12 cellular contexts compared by ENCODE assay signal in the genomic region with DNA sequence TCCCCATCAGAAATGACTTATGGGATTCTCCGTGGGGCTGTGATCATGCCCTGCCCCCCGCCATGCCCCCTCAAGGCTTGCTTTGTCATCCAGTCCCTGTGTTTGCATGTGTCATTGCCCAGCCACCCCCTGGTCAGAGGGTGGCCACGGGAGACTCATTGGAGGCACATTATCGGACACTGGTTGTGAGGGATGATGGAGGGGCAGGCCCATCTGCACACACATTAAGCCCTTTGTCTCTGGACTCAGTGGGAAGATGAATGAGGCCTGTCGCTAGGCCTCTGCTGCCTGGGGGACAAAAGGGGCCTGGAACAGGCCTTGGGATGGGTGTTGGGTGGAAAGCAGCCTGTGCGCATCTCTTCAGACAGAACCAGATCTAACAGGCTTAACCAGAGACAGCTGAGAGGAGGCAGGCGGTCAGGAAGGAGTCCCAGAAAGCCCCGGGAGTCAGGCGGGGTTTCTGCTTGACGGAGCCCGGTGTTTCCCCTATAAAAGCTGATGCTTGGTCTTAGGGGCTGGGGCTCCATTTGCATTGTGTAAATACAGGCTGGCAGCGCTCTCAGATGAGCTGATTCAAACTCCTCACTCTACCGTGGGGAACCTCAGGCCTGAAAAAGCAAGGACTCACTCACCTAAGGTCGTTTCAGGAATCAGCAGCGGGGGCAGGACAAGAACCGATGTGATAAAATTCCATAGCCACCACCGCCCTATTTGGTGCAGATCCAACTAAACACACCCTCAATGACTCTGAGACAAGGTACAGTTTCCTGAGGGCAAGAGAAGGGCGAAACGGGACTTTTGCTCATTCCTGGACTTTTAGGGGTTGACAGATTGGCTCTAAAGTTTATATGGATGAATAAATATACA. TPM values are rescaled to one million over a fixed set of nuclear protein-coding genes. Genes with fewer than 3 reads are reported as not detected.
DNase-seq lines count a peak whose midpoint lies in the region; ATAC-seq and TF ChIP-seq lines count a peak whose summit lies in the region.
"Had no signal": no experiment of that assay in that cellular context is flagged by ENCODE, and none has a peak within 500 bp of the region (broad histone marks: within the 10 kb centered on the region; RNA-seq: fewer than 3 reads in every experiment).

No MANE protein-coding gene starts in this region.

- TF ChIP-seq POLR2A in GM19099 (IDR thresholded peaks at IDR 0.05; ENCODE audit: extremely low read depth, insufficient read length, low read depth) (peak; percentile 25), ovary (IDR thresholded peaks at IDR 0.05) (no peak)

- no peak for TF ChIP-seq EP300 in ovary (IDR thresholded peaks at IDR 0.05)

- no peaks in the 10 kb centered on the region for H3K27me3 ChIP-seq in ovary

- H3K4me3 Mint-ChIP-seq in glutamatergic neuron (ENCODE audit: unreplicated experiment) = peak overlapping the region; percentile 56
- H3K4me3 Mint-ChIP-seq in T-helper 2 cell treated with Interferon-gamma antibody and Interleukin-4, amounts not matched to agents 5 μg/mL and 100 μg/mL, for 36 hours = no peak overlapping the region
- H3K4me3 Mint-ChIP-seq: T-helper 17 cell had no signal

- no peak overlapping the region for H3K27ac ChIP-seq in ovary
- H3K27ac ChIP-seq: left ventricle myocardium inferior, tibial artery had no signal

- H3K4me3 ChIP-seq in ovary = no peak overlapping the region
- H3K4me3 ChIP-seq: left ventricle myocardium inferior, tibial artery had no signal

- H3K9me3 Mint-ChIP-seq in glutamatergic neuron (ENCODE audit: unreplicated experiment) = peaks cover 6% of the 10 kb centered on the region
- no peaks in the 10 kb centered on the region for H3K9me3 Mint-ChIP-seq in T-helper 2 cell treated with Interferon-gamma antibody and Interleukin-4, amounts not matched to agents 5 μg/mL and 100 μg/mL, for 36 hours

- DNase-seq in NCI-H146 treated with DMSO at 0.1 percent for 48 hours (lab: John Stamatoyannopoulos, UW; ENCODE audit: unreplicated experiment) = peak; percentile 3
- DNase-seq in glutamatergic neuron = peak; percentile 54
- DNase-seq in posterior cingulate gyrus = peak in 9 of 10 donors; percentile 31 to 95 (median 62)
- no peak for DNase-seq in ovary
- DNase-seq in T-helper 2 cell treated with Interferon-gamma antibody and Interleukin-4, amounts not matched to agents 5 μg/mL and 100 μg/mL, for 36 hours (ENCODE audit: low spot score) = no peak
- no peak for DNase-seq in OCI-M2 (lab: John Stamatoyannopoulos, UW; ENCODE audit: unreplicated experiment)
- DNase-seq: left ventricle myocardium inferior, NCI-H1930, T-helper 17 cell, tibial artery had no signal

- peaks cover 23% of the 10 kb centered on the region for H3K4me1 Mint-ChIP-seq in glutamatergic neuron (ENCODE audit: low read depth, unreplicated experiment)
- no peaks in the 10 kb centered on the region for H3K4me1 Mint-ChIP-seq in T-helper 2 cell treated with Interferon-gamma antibody and Interleukin-4, amounts not matched to agents 5 μg/mL and 100 μg/mL, for 36 hours (ENCODE audit: low read depth)
- H3K4me1 Mint-ChIP-seq: T-helper 17 cell had no signal

- H3K9me3 ChIP-seq in ovary = no peaks in the 10 kb centered on the region
- H3K9me3 ChIP-seq: left ventricle myocardium inferior, tibial artery had no signal

- H3K36me3 Mint-ChIP-seq in glutamatergic neuron (ENCODE audit: unreplicated experiment) = no peaks in the 10 kb centered on the region
- H3K36me3 Mint-ChIP-seq in T-helper 2 cell treated with Interferon-gamma antibody and Interleukin-4, amounts not matched to agents 5 μg/mL and 100 μg/mL, for 36 hours (ENCODE audit: low read depth) = no peaks in the 10 kb centered on the region

- H3K36me3 ChIP-seq in ovary = no peaks in the 10 kb centered on the region
- H3K36me3 ChIP-seq: left ventricle myocardium inferior, tibial artery had no signal

- no peaks in the 10 kb centered on the region for H3K4me1 ChIP-seq in ovary (ENCODE audit: insufficient read depth)
- H3K4me1 ChIP-seq: tibial artery had no signal

- peak overlapping the region; percentile 99 for H3K27ac Mint-ChIP-seq in glutamatergic neuron (ENCODE audit: unreplicated experiment)
- H3K27ac Mint-ChIP-seq in T-helper 2 cell treated with Interferon-gamma antibody and Interleukin-4, amounts not matched to agents 5 μg/mL and 100 μg/mL, for 36 hours = no peak overlapping the region
- H3K27ac Mint-ChIP-seq: T-helper 17 cell had no signal

- peaks cover 7% of the 10 kb centered on the region for H3K27me3 Mint-ChIP-seq in glutamatergic neuron (ENCODE audit: unreplicated experiment)
- H3K27me3 Mint-ChIP-seq in T-helper 2 cell treated with Interferon-gamma antibody and Interleukin-4, amounts not matched to agents 5 μg/mL and 100 μg/mL, for 36 hours (ENCODE audit: low read depth) = no peaks in the 10 kb centered on the region

- WGBS in ovary, 3 donors = 64 to 68% (median 67%) methylated on average over 19 of the region's 19 CpGs

- TF ChIP-seq CTCF in glutamatergic neuron (IDR thresholded peaks at IDR 0.05; ENCODE audit: partially characterized antibody, unreplicated experiment) = no peak
- no peak for TF ChIP-seq CTCF in ovary (IDR thresholded peaks at IDR 0.05)

- no peak for ATAC-seq in GM18858 (IDR thresholded peaks at IDR 0.05; ENCODE audit: unreplicated experiment)
- ATAC-seq: T-helper 17 cell had no signal

- intact Hi-C loops in posterior cingulate gyrus (cut with DNase I) (no loop called here), ovary (cut with DNase I) (no loop called here)

RNA-seq across cellular contexts. Expression of a gene that starts 17.0 kb away (rescaled TPM):
- total RNA-seq in glutamatergic neuron (ENCODE audit: unreplicated experiment) (43.9 TPM), ovary (10 to 100 TPM; 38.1 to 52.3 (median 43.5) TPM)
- 10 to 100 TPM; 51.3 to 63.5 TPM for polyA plus RNA-seq in ovary

RNA-seq across cellular contexts. Expression of a gene that starts 23.7 kb away (rescaled TPM):
- total RNA-seq in glutamatergic neuron (ENCODE audit: unreplicated experiment) = 314 TPM
- total RNA-seq in ovary = under 1 TPM in 1 of 7 donors, not detected in 6; 0.56 TPM
- polyA plus RNA-seq in ovary = 1 to 10 TPM in 1 of 2 donors, under 1 TPM in 1; 0.40 to 2.7 TPM
- total RNA-seq: left ventricle myocardium inferior, T-helper 17 cell had no signal

RNA-seq across cellular contexts. Expression of a gene that starts 52.1 kb away (rescaled TPM):
- total RNA-seq in glutamatergic neuron (ENCODE audit: unreplicated experiment) = 2.4 TPM
- 10 to 100 TPM in 4 of 7 donors, 1 to 10 TPM in 3; 4.9 to 18.0 (median 12.2) TPM for total RNA-seq in ovary
- polyA plus RNA-seq in ovary = 10 to 100 TPM in 1 of 2 donors, 1 to 10 TPM in 1; 7.3 to 23.7 TPM

Comparison
In these comparisons a context has a peak if more than half of its experiments do, and no peak if none do; other contexts are left out.
1. DNase-seq: peak in NCI-H146 treated with DMSO at 0.1 percent for 48 hours (single experiment), glutamatergic neuron (single experiment) and posterior cingulate gyrus (9 of 10); none in ovary (0 of 5), T-helper 2 cell treated with Interferon-gamma antibody and Interleukin-4, amounts not matched to agents 5 μg/mL and 100 μg/mL, for 36 hours (single experiment) and OCI-M2 (single experiment).
2. RNA of a gene that starts 23.7 kb away (total RNA-seq): 314 TPM in glutamatergic neuron (single experiment); 0.56 TPM in ovary; every median in the first group is over 100 times any median in the second.